Comparison of ENCODE assay signal across 8 cellular contexts in genomic region chr5:127870914-127871313, GRCh38.
DNase-seq lines count a peak whose midpoint lies in the region; ATAC-seq lines count a peak whose summit lies in the region.

No MANE protein-coding gene starts in this region.

- H3K4me1 Mint-ChIP-seq in activated CD4-positive, alpha-beta T cell treated with anti-CD3 and anti-CD28 coated beads, Interleukin-2, amount 10 ng/mL, durations not matched to agents 24 days and 14 days: no peaks in the 10 kb centered on the region

- H3K27me3 Mint-ChIP-seq in activated CD4-positive, alpha-beta T cell treated with anti-CD3 and anti-CD28 coated beads, Interleukin-2, amount 10 ng/mL, durations not matched to agents 24 days and 14 days: peaks cover 7% of the 10 kb centered on the region

- H3K36me3 Mint-ChIP-seq in activated CD4-positive, alpha-beta T cell treated with anti-CD3 and anti-CD28 coated beads, Interleukin-2, amount 10 ng/mL, durations not matched to agents 24 days and 14 days (ENCODE audit: low read depth): no peaks in the 10 kb centered on the region

- H3K9me3 Mint-ChIP-seq in activated CD4-positive, alpha-beta T cell treated with anti-CD3 and anti-CD28 coated beads, Interleukin-2, amount 10 ng/mL, durations not matched to agents 24 days and 14 days: no peaks in the 10 kb centered on the region

- intact Hi-C loops in activated CD4-positive, alpha-beta T cell treated with anti-CD3 and anti-CD28 coated beads, Interleukin-2, amount 10 ng/mL, durations not matched to agents 24 days and 14 days (cut with micrococcal nuclease): no loop called here

- DNase-seq in fibroblast of peridontal ligament (ENCODE audit: extremely low read depth) (peak; percentile 23), cortex of kidney (lab: John Stamatoyannopoulos, UW) (no peak), middle frontal gyrus (ENCODE audit: extremely low spot score, low spot score) (no peak), NCI-H748 treated with DMSO at 0.1 percent for 48 hours (lab: John Stamatoyannopoulos, UW) (no peak)
- DNase-seq in activated CD4-positive, alpha-beta T cell treated with anti-CD3 and anti-CD28 coated beads, Interleukin-2, amount 10 ng/mL, durations not matched to agents 24 days and 14 days: no peak

- no peak overlapping the region for H3K27ac Mint-ChIP-seq in activated CD4-positive, alpha-beta T cell treated with anti-CD3 and anti-CD28 coated beads, Interleukin-2, amount 10 ng/mL, durations not matched to agents 24 days and 14 days

- peak; percentile 52 for ATAC-seq in GM19351 (IDR thresholded peaks at IDR 0.05; ENCODE audit: unreplicated experiment)
- peak; percentile 40 for ATAC-seq in HG03342 (IDR thresholded peaks at IDR 0.05; ENCODE audit: unreplicated experiment)

- no peak overlapping the region for H3K4me3 Mint-ChIP-seq in activated CD4-positive, alpha-beta T cell treated with anti-CD3 and anti-CD28 coated beads, Interleukin-2, amount 10 ng/mL, durations not matched to agents 24 days and 14 days

- peak overlapping the region in 12 of 21 experiments; percentile 7 to 77 (median 54) for H3K27ac ChIP-seq in skin epidermis

- H3K4me3 ChIP-seq in skin epidermis: no peak overlapping the region
